In genomic region chr12:92185052-92185451, GRCh38 we compare ENCODE assay signal across 9 cellular contexts. TPM values are rescaled to one million over a fixed set of nuclear protein-coding genes. Genes with fewer than 3 reads are reported as not detected.
DNase-seq lines count a peak whose midpoint lies in the region; ATAC-seq lines count a peak whose summit lies in the region.
"Had no signal": no experiment of that assay in that cellular context is flagged by ENCODE, and none has a peak within 500 bp of the region (broad histone marks: within the 10 kb centered on the region; RNA-seq: fewer than 3 reads in every experiment).

No MANE protein-coding gene starts in this region.

- H3K9me3 Mint-ChIP-seq in activated T-cell treated with anti-CD3 and anti-CD28 coated beads, Interleukin-2, amount 50 U/mL, for 72 hours: no peaks in the 10 kb centered on the region

- DNase-seq in GDM1 (lab: John Stamatoyannopoulos, UW) (peak; percentile 62), ecto neural progenitor cell (ENCODE audit: low spot score) (no peak), NCI-H446 treated with DMSO at 0.1 percent for 48 hours (lab: John Stamatoyannopoulos, UW) (no peak), NCI-H1092 (lab: John Stamatoyannopoulos, UW) (no peak)
- DNase-seq in activated T-cell treated with anti-CD3 and anti-CD28 coated beads, Interleukin-2, amount 50 U/mL, for 72 hours: peak; percentile 27 to 29
- DNase-seq: NK-92 treated with Interleukin-12 subunit alpha and Interleukin-12 subunit beta, amount 100 ng/mL, for 24 hours had no signal

- H3K27ac Mint-ChIP-seq in activated T-cell treated with anti-CD3 and anti-CD28 coated beads, Interleukin-2, amount 50 U/mL, for 72 hours: no peak overlapping the region

- H3K4me1 Mint-ChIP-seq in activated T-cell treated with anti-CD3 and anti-CD28 coated beads, Interleukin-2, amount 50 U/mL, for 72 hours (ENCODE audit: low read depth): peaks cover 37% of the 10 kb centered on the region

- H3K4me3 Mint-ChIP-seq in activated T-cell treated with anti-CD3 and anti-CD28 coated beads, Interleukin-2, amount 50 U/mL, for 72 hours: peak overlapping the region; percentile 48 to 68

- peak; percentile 46 for ATAC-seq in GM19372 (IDR thresholded peaks at IDR 0.05; ENCODE audit: low read depth, unreplicated experiment)
- peak; percentile 73 for ATAC-seq in HG03103 (IDR thresholded peaks at IDR 0.05; ENCODE audit: low read depth, unreplicated experiment)
- ATAC-seq in activated T-cell treated with anti-CD3 and anti-CD28 coated beads, Interleukin-2, amount 50 U/mL, for 72 hours (replicated peaks in 1 of 2): peak; percentile 98 to 99
- ATAC-seq in HG03521 (IDR thresholded peaks at IDR 0.05; ENCODE audit: unreplicated experiment): no peak

- no peaks in the 10 kb centered on the region for H3K36me3 Mint-ChIP-seq in activated T-cell treated with anti-CD3 and anti-CD28 coated beads, Interleukin-2, amount 50 U/mL, for 72 hours (ENCODE audit: insufficient read depth in 2 of 2)

- no peaks in the 10 kb centered on the region for H3K27me3 Mint-ChIP-seq in activated T-cell treated with anti-CD3 and anti-CD28 coated beads, Interleukin-2, amount 50 U/mL, for 72 hours (ENCODE audit: low read depth)

RNA-seq across cellular contexts. Expression of gene BTG1, which starts 39.4 kb away (rescaled TPM):
- 100 to 1,000 TPM; 258 to 337 TPM for total RNA-seq in activated T-cell treated with anti-CD3 and anti-CD28 coated beads, Interleukin-2, amount 50 U/mL, for 72 hours

Comparison
In these comparisons a context has a peak if more than half of its experiments do, and no peak if none do; other contexts are left out.
1. DNase-seq: peak in GDM1 (single experiment) and activated T-cell treated with anti-CD3 and anti-CD28 coated beads, Interleukin-2, amount 50 U/mL, for 72 hours (2 of 2); none in ecto neural progenitor cell (single experiment), NCI-H446 treated with DMSO at 0.1 percent for 48 hours (single experiment) and NCI-H1092 (single experiment).